ENCODE assay signal across 24 cellular contexts in genomic region chr21:17636711-17637110, GRCh38.
"Had no signal": no experiment of that assay in that cellular context is flagged by ENCODE, and none has a peak within 500 bp of the region (broad histone marks: within the 10 kb centered on the region; RNA-seq: fewer than 3 reads in every experiment).

No MANE protein-coding gene starts in this region.

- H3K36me3 Mint-ChIP-seq: activated naive CD4-positive, alpha-beta T cell treated with anti-CD3 and anti-CD28 coated beads, Interleukin-2, amount 10 ng/mL, durations not matched to agents 7 days and 5 days; brain had no signal

- H3K27me3 Mint-ChIP-seq: activated naive CD4-positive, alpha-beta T cell treated with anti-CD3 and anti-CD28 coated beads, Interleukin-2, amount 10 ng/mL, durations not matched to agents 7 days and 5 days; activated naive CD8-positive, alpha-beta T cell treated with anti-CD3 and anti-CD28 coated beads, Interleukin-2, amount 50 U/mL, for 24 hours; brain had no signal

- H3K4me3 ChIP-seq: coronary artery, lung, thyroid gland had no signal

- H3K79me2 ChIP-seq: parathyroid adenoma had no signal

- H3K4me3 Mint-ChIP-seq: activated naive CD4-positive, alpha-beta T cell treated with anti-CD3 and anti-CD28 coated beads, Interleukin-2, amount 10 ng/mL, durations not matched to agents 7 days and 5 days; activated naive CD8-positive, alpha-beta T cell treated with anti-CD3 and anti-CD28 coated beads, Interleukin-2, amount 50 U/mL, for 24 hours; brain; nephron; T-helper 17 cell had no signal

- H3K27ac Mint-ChIP-seq: activated naive CD4-positive, alpha-beta T cell treated with anti-CD3 and anti-CD28 coated beads, Interleukin-2, amount 10 ng/mL, durations not matched to agents 7 days and 5 days; activated naive CD8-positive, alpha-beta T cell treated with anti-CD3 and anti-CD28 coated beads, Interleukin-2, amount 50 U/mL, for 24 hours; brain; nephron; T-helper 17 cell had no signal

- H3K27me3 ChIP-seq: thyroid gland had no signal

- H3K27ac ChIP-seq: coronary artery, parathyroid adenoma, thyroid gland, VCaP had no signal

- H3K36me3 ChIP-seq: thyroid gland had no signal

- H3K4me1 Mint-ChIP-seq: activated naive CD4-positive, alpha-beta T cell treated with anti-CD3 and anti-CD28 coated beads, Interleukin-2, amount 10 ng/mL, durations not matched to agents 7 days and 5 days; activated naive CD8-positive, alpha-beta T cell treated with anti-CD3 and anti-CD28 coated beads, Interleukin-2, amount 50 U/mL, for 24 hours; brain; nephron had no signal

- H3K9me3 ChIP-seq: thyroid gland had no signal

- ATAC-seq: activated naive CD8-positive, alpha-beta T cell treated with anti-CD3 and anti-CD28 coated beads, Interleukin-2, amount 50 U/mL, for 24 hours; left colon; T-helper 17 cell had no signal

- H2AFZ ChIP-seq: parathyroid adenoma had no signal

- H3K4me1 ChIP-seq: parathyroid adenoma had no signal

- DNase-seq: activated CD4-positive, alpha-beta T cell treated with anti-CD3 and anti-CD28 coated beads for 1 hour; activated CD8-positive, alpha-beta memory T cell treated with anti-CD3 and anti-CD28 coated beads for 24 hours; activated CD8-positive, alpha-beta memory T cell treated with anti-CD3 and anti-CD28 coated beads, Interleukin-2, amount 50 U/mL, for 48 hours; activated effector memory CD4-positive, alpha-beta T cell treated with Interleukin-2 at 50 U/mL for 16 hours; activated naive CD4-positive, alpha-beta T cell treated with anti-CD3 and anti-CD28 coated beads, Interleukin-2, amount 10 ng/mL, durations not matched to agents 7 days and 5 days; activated naive CD8-positive, alpha-beta T cell treated with anti-CD3 and anti-CD28 coated beads, Interleukin-2, amount 50 U/mL, for 24 hours; activated T-cell treated with anti-CD3 and anti-CD28 coated beads, Interleukin-2, amount 50 U/mL, for 48 hours; anterior cingulate cortex; erythroblast; glutamatergic neuron; hypothalamus; islet precursor cell; left colon; midbrain; stimulated activated CD8-positive, alpha-beta memory T cell treated with anti-CD3 and anti-CD28 coated beads, Interleukin-4, amount 100 ng/mL, for 48 hours; stimulated activated naive CD4-positive, alpha-beta T cell treated with Interleukin-2 at 50 U/mL for 16 hours; T-helper 17 cell; thyroid gland had no signal
